1 cellular context compared by ENCODE assay signal in the genomic region with DNA sequence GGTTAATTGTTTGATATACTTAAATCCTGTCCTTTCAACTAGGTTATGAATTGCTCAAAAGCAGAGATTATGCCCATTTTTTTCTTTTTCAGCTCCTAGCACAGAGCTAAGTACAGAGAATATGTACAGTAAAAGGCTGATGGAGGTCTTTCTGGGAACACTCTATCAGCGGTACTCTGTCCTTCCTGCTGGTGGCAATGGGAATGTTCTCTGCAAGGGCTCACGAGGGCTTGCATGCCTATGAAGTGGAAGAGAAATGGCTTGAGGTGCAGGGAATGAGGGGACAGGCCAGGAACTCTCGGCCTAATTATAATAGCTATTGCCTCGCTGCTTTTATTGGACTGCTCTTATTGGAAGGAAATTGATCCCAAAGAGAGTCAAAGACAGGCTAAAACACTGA.
TF ChIP-seq lines count a peak whose summit lies in the region.

No MANE protein-coding gene starts in this region.

TF ChIP-seq in WTC11, 78 proteins besides CTCF, POLR2A, EP300 and RAD21 (continued from another document):
- TF ChIP-seq FOXP1 (CRISPR knock-in tag; IDR thresholded peaks at IDR 0.05; ENCODE audit: borderline replicate concordance), result no peak
